In genomic region chr3:71582612-71583568, GRCh38 we compare ENCODE assay signal across 8 cellular contexts. TPM values are rescaled to one million over a fixed set of nuclear protein-coding genes. Genes with fewer than 3 reads are reported as not detected.
DNase-seq lines count a peak whose midpoint lies in the region; ATAC-seq, FAIRE-seq and TF ChIP-seq lines count a peak whose summit lies in the region.

No MANE protein-coding gene starts in this region.

- dilution Hi-C loops in endothelial cell of umbilical vein (cut with MboI; ENCODE audit: extremely low pct_ligation_motif_present, low sequenced_read_pairs) = no loop called here

- H3K79me2 ChIP-seq in endothelial cell of umbilical vein (ENCODE audit: control insufficient read depth, insufficient read depth, low read length) = peaks cover 14% of the 10 kb centered on the region

- H3K36me3 Mint-ChIP-seq in activated CD8-positive, alpha-beta memory T cell treated with anti-CD3 and anti-CD28 coated beads, Interleukin-2, amount 10 ng/mL, durations not matched to agents 7 days and 5 days = no peaks in the 10 kb centered on the region

- H3K27ac ChIP-seq in endothelial cell of umbilical vein (ENCODE audit: insufficient read depth, low read depth, low read length) = peak overlapping the region; percentile 78

- TF ChIP-seq POLR2A in endothelial cell of umbilical vein (IDR thresholded peaks at IDR 0.05; ENCODE audit: low read depth, low read length) = peak; percentile 32

- H3K9ac ChIP-seq in endothelial cell of umbilical vein (replicated peaks; ENCODE audit: extremely low read depth, insufficient read depth, low read length) = peak overlapping the region; percentile 88

- H3K4me1 ChIP-seq in endothelial cell of umbilical vein (ENCODE audit: control insufficient read depth, extremely low read depth, insufficient read depth, low read length) (peaks cover 51% of the 10 kb centered on the region), mucosa of descending colon (ENCODE audit: low read depth) (peaks cover 22% of the 10 kb centered on the region)

- peak overlapping the region; percentile 84 for H3K4me3 Mint-ChIP-seq in activated CD8-positive, alpha-beta memory T cell treated with anti-CD3 and anti-CD28 coated beads, Interleukin-2, amount 10 ng/mL, durations not matched to agents 7 days and 5 days

- intact Hi-C loops in endothelial cell of umbilical vein (cut with micrococcal nuclease) = loop anchor here (1.0 to 5.0 kb wide), 6 partner anchors 139 to 520 kb away; no protein-coding TSS in a partner anchor
- intact Hi-C loops in mucosa of descending colon (cut with DNase I, micrococcal nuclease) = loop anchor here (10.0 kb wide), 2 partner anchors 268 to 528 kb away; no protein-coding TSS in a partner anchor

- peaks cover 25% of the 10 kb centered on the region for H3K4me1 Mint-ChIP-seq in activated CD8-positive, alpha-beta memory T cell treated with anti-CD3 and anti-CD28 coated beads, Interleukin-2, amount 10 ng/mL, durations not matched to agents 7 days and 5 days

- H3K27me3 Mint-ChIP-seq in activated CD8-positive, alpha-beta memory T cell treated with anti-CD3 and anti-CD28 coated beads, Interleukin-2, amount 10 ng/mL, durations not matched to agents 7 days and 5 days = peaks cover 23% of the 10 kb centered on the region

- TF ChIP-seq CTCF in endothelial cell of umbilical vein (IDR thresholded peaks at IDR 0.05; ENCODE audit: extremely low read depth in 1 of 2, insufficient read depth in 1 of 2, low read depth in 1 of 2, low read length in 2 of 2) (no peak), mucosa of descending colon (IDR thresholded peaks at IDR 0.05) (no peak)

- no peaks in the 10 kb centered on the region for H3K27me3 ChIP-seq in endothelial cell of umbilical vein (ENCODE audit: control insufficient read depth in 2 of 2, insufficient read depth in 2 of 2, low read length in 2 of 2)

- no peaks in the 10 kb centered on the region for H3K9me1 ChIP-seq in endothelial cell of umbilical vein (replicated peaks; ENCODE audit: control insufficient read depth, extremely low read depth, insufficient read depth, low read length)

- H3K36me3 ChIP-seq in endothelial cell of umbilical vein (ENCODE audit: control insufficient read depth in 2 of 2, extremely low read depth in 1 of 2, insufficient read depth in 2 of 2, low read length in 2 of 2) (no peaks in the 10 kb centered on the region), mucosa of descending colon (ENCODE audit: low read depth) (no peaks in the 10 kb centered on the region)

- FAIRE-seq in endothelial cell of umbilical vein (lab: Jason Lieb, UNC) = no peak

- no peaks in the 10 kb centered on the region for H3K9me3 Mint-ChIP-seq in activated CD8-positive, alpha-beta memory T cell treated with anti-CD3 and anti-CD28 coated beads, Interleukin-2, amount 10 ng/mL, durations not matched to agents 7 days and 5 days (ENCODE audit: low read depth)

- CTCF ChIA-PET in activated CD8-positive, alpha-beta memory T cell treated with anti-CD3 and anti-CD28 coated beads, Interleukin-2, amount 10 ng/mL, durations not matched to agents 7 days and 5 days (lab: Charles Lee) = interaction anchor here (0.8 to 2.5 kb wide), 7 partner anchors 17 to 1032 kb away, joined by 3 to 6 read pairs (median 4); no protein-coding TSS in a partner anchor
- CTCF ChIA-PET in endothelial cell of umbilical vein (lab: Charles Lee) = interaction anchor here (0.6 to 5.1 kb wide), 10 partner anchors 46 to 1032 kb away, joined by 3 to 25 read pairs (median 5); no protein-coding TSS in a partner anchor

- peak overlapping the region; percentile 92 for H2AFZ ChIP-seq in endothelial cell of umbilical vein (ENCODE audit: low read depth, low read length)

- no peaks in the 10 kb centered on the region for H4K20me1 ChIP-seq in endothelial cell of umbilical vein (replicated peaks; ENCODE audit: control insufficient read depth, extremely low read depth, insufficient read depth, low read length)

- peak overlapping the region; percentile 95 for H3K4me2 ChIP-seq in endothelial cell of umbilical vein (ENCODE audit: insufficient read depth, low read length)

- peak; percentile 53 to 60 for DNase-seq in NCI-H2081 (lab: John Stamatoyannopoulos, UW)
- no peak for DNase-seq in NCI-H2081 treated with DMSO at 0.1 percent for 48 hours (lab: John Stamatoyannopoulos, UW)
- DNase-seq in NCI-H69 (lab: John Stamatoyannopoulos, UW) = peak; percentile 89
- DNase-seq in activated CD8-positive, alpha-beta memory T cell treated with anti-CD3 and anti-CD28 coated beads, Interleukin-2, amount 10 ng/mL, durations not matched to agents 7 days and 5 days = peak; percentile 63
- DNase-seq in endothelial cell of umbilical vein (ENCODE audit: low read depth, low spot score) = peak; percentile 78
- DNase-seq in mucosa of descending colon = peak; percentile 89 to 90 (median 89)
- DNase-seq in stimulated activated CD8-positive, alpha-beta memory T cell treated with anti-CD3 and anti-CD28 coated beads, Interleukin-4, amount 100 ng/mL, for 24 hours (ENCODE audit: low read depth) = peak; percentile 70

- ATAC-seq in activated CD8-positive, alpha-beta memory T cell treated with anti-CD3 and anti-CD28 coated beads, Interleukin-2, amount 10 ng/mL, durations not matched to agents 7 days and 5 days = peak; percentile 35
- ATAC-seq in mucosa of descending colon = peak; percentile 59
- ATAC-seq in HG03442 (IDR thresholded peaks at IDR 0.05; ENCODE audit: unreplicated experiment) = no peak

- H3K4me3 ChIP-seq in endothelial cell of umbilical vein (replicated peaks in 1 of 3; ENCODE audit: insufficient read depth in 1 of 3, low read depth in 1 of 3, low read length in 3 of 3) = peak overlapping the region; percentile 76 to 91 (median 84)
- peak overlapping the region; percentile 59 for H3K4me3 ChIP-seq in mucosa of descending colon

- BruUV-seq in endothelial cell of umbilical vein (replicated peaks; lab: Mats Ljungman, UMichigan) = TSS peak; percentile 13

- H3K27ac Mint-ChIP-seq in activated CD8-positive, alpha-beta memory T cell treated with anti-CD3 and anti-CD28 coated beads, Interleukin-2, amount 10 ng/mL, durations not matched to agents 7 days and 5 days = peak overlapping the region; percentile 77

- H3K9me3 ChIP-seq in endothelial cell of umbilical vein (replicated peaks; ENCODE audit: control insufficient read depth, insufficient read depth, low read length) (no peaks in the 10 kb centered on the region), mucosa of descending colon (no peaks in the 10 kb centered on the region)

- POLR2A ChIA-PET in endothelial cell of umbilical vein (lab: Charles Lee) = interaction anchor here (0.7 to 1.2 kb wide), 3 partner anchors 65 to 594 kb away, joined by 3 to 6 read pairs (median 4); no protein-coding TSS in a partner anchor

TF ChIP-seq in endothelial cell of umbilical vein, 7 proteins besides CTCF, POLR2A, EP300 and RAD21:
- no peak for TF ChIP-seq GATA2 (IDR thresholded peaks at IDR 0.05; ENCODE audit: insufficient read depth, insufficient read length, low read depth, low read length)
- no peak for TF ChIP-seq MYC (IDR thresholded peaks at IDR 0.05; ENCODE audit: low read depth, low read length)
- TF ChIP-seq FOS (IDR thresholded peaks at IDR 0.05; ENCODE audit: borderline replicate concordance, insufficient read depth, low read length) = no peak
- no peak for TF ChIP-seq EZH2 (IDR thresholded peaks at IDR 0.05; ENCODE audit: borderline replicate concordance, low read depth, low read length, severe bottlenecking)
- TF ChIP-seq JUN (IDR thresholded peaks at IDR 0.05; ENCODE audit: borderline replicate concordance, insufficient read depth, insufficient read length, low read depth) = no peak
- TF ChIP-seq POLR2AphosphoS5 (IDR thresholded peaks at IDR 0.05; ENCODE audit: insufficient read depth, low read depth, low read length) = no peak
- TF ChIP-seq, protein P1, sequence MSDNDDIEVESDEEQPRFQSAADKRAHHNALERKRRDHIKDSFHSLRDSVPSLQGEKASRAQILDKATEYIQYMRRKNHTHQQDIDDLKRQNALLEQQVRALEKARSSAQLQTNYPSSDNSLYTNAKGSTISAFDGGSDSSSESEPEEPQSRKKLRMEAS (IDR thresholded peaks at IDR 0.05; ENCODE audit: insufficient read depth, insufficient read length) = no peak
TF ChIP-seq in endothelial cell of umbilical vein: peak in this region for 0.

RNA-seq across cellular contexts. Expression of gene FOXP1, which starts 0.6 kb away (rescaled TPM):
- 10 to 100 TPM; 66.3 to 68.8 TPM for total RNA-seq in activated CD8-positive, alpha-beta memory T cell treated with anti-CD3 and anti-CD28 coated beads, Interleukin-2, amount 10 ng/mL, durations not matched to agents 7 days and 5 days
- 96.9 and 107 TPM in 2 replicates for total RNA-seq in endothelial cell of umbilical vein
- 40.9 and 41.0 TPM in 2 replicates for polyA plus RNA-seq in endothelial cell of umbilical vein
- 33.9 and 34.0 TPM in 2 replicates for polyA plus RNA-seq in endothelial cell of umbilical vein (2011; cell fraction: cytosol; rRNA removed)
- 101 and 110 TPM in 2 replicates for polyA plus RNA-seq in endothelial cell of umbilical vein (2011; cell fraction: nucleus; rRNA removed)
- polyA plus RNA-seq in endothelial cell of umbilical vein (2012) = 35.9 and 41.9 TPM in 2 replicates
- 241 and 261 TPM in 2 replicates for polyA minus RNA-seq in endothelial cell of umbilical vein
- polyA minus RNA-seq in endothelial cell of umbilical vein (2011; cell fraction: cytosol; rRNA and poly(A)+ RNA removed) = 13.8 TPM
- 607 and 766 TPM in 2 replicates for polyA minus RNA-seq in endothelial cell of umbilical vein (2011; cell fraction: nucleus; rRNA and poly(A)+ RNA removed)
- total RNA-seq in mucosa of descending colon = 100 to 1,000 TPM; 133 to 217 (median 214) TPM
